Comparison of ENCODE assay signal across 8 cellular contexts in the genomic region with DNA sequence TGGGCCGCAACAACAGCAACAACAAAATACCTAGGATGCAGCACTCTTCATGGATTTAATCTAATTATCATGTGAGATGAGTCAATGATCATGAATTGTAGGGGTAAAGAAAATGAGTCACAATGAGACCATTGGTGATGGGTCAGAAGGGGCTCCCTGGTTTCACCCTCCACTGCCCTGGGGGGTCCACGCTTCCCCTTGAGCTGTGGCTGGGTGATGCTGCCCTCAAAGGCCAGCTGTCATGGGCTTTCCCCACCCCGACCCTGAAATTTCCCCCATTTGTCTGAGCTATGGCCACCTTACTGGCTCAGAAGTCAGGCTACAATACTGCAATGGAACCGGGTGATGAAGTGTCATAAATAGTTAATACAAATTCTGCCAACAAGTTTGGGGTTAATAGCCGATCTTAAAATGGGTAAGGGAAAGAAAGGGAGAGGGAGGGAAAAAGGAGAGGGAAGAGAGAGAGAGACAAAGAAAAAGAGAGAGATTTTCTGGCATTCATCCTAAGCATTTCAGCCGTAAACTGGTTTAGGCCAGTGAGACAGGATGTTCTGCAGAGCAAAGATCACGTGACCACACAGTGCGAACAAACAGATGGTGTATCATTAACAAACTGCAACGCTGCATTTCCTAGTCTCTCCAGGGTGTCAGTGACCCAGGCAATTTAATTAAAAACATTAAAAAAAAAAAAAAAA.
DNase-seq lines count a peak whose midpoint lies in the region; ATAC-seq and TF ChIP-seq lines count a peak whose summit lies in the region.

No MANE protein-coding gene starts in this region.

- TF ChIP-seq CTCF in PC-3 (conservative IDR thresholded peaks at IDR 0.05; ENCODE audit: low read depth, low read length) (no peak), hepatocyte (IDR thresholded peaks at IDR 0.05; ENCODE audit: poor library complexity) (no peak)

- H4K20me1 ChIP-seq in PC-3 (ENCODE audit: low read length): no peaks in the 10 kb centered on the region
- H4K20me1 ChIP-seq in hepatocyte (ENCODE audit: insufficient read depth, poor library complexity, severe bottlenecking): no peaks in the 10 kb centered on the region

- ATAC-seq in HG03460 (IDR thresholded peaks at IDR 0.05; ENCODE audit: unreplicated experiment) (peak; percentile 67), PC-3 (peak; percentile 61)

- H3K9me2 ChIP-seq in PC-3 (replicated peaks; ENCODE audit: low read length) (no peaks in the 10 kb centered on the region), hepatocyte (replicated peaks; ENCODE audit: insufficient read depth) (no peaks in the 10 kb centered on the region)

- H3K4me3 ChIP-seq in PC-3 (ENCODE audit: low read length): no peak overlapping the region
- H3K4me3 ChIP-seq in hepatocyte: no peak overlapping the region
- peak overlapping the region; percentile 34 for H3K4me3 ChIP-seq in skeletal muscle satellite cell (ENCODE audit: low read length)

- peak overlapping the region; percentile 86 for H3K27ac ChIP-seq in PC-3 (ENCODE audit: low read length)
- peak overlapping the region; percentile 96 for H3K27ac ChIP-seq in hepatocyte

- H3K9me3 ChIP-seq in PC-3 (ENCODE audit: low read length) (no peaks in the 10 kb centered on the region), hepatocyte (ENCODE audit: low read depth) (no peaks in the 10 kb centered on the region), skeletal muscle satellite cell (replicated peaks; ENCODE audit: low read length) (no peaks in the 10 kb centered on the region)

- BruUV-seq in PC-3 (replicated peaks; lab: Mats Ljungman, UMichigan): TSS peak; percentile 56

- no peaks in the 10 kb centered on the region for H3K79me2 ChIP-seq in PC-3 (ENCODE audit: low read length)
- H3K79me2 ChIP-seq in hepatocyte: no peaks in the 10 kb centered on the region

- POLR2A ChIA-PET in PC-3 (lab: Charles Lee; ENCODE audit: unreplicated experiment): no interaction called here

- H3K27me3 ChIP-seq in PC-3 (ENCODE audit: low read length) (no peaks in the 10 kb centered on the region), hepatocyte (no peaks in the 10 kb centered on the region), skeletal muscle satellite cell (ENCODE audit: control insufficient read depth, insufficient read depth, low read length) (no peaks in the 10 kb centered on the region)

- H2AFZ ChIP-seq in PC-3 (ENCODE audit: low read length): peak overlapping the region; percentile 63
- peak overlapping the region; percentile 34 for H2AFZ ChIP-seq in hepatocyte

- H3K4me2 ChIP-seq in PC-3 (ENCODE audit: low read length) (peak overlapping the region; percentile 36), hepatocyte (peak overlapping the region; percentile 30), skeletal muscle satellite cell (ENCODE audit: low read length) (peak overlapping the region; percentile 44)

- CTCF ChIA-PET in PC-3 (lab: Charles Lee): no interaction called here

- H3K9ac ChIP-seq in PC-3 (ENCODE audit: low read length): peak overlapping the region; percentile 66
- peak overlapping the region; percentile 77 for H3K9ac ChIP-seq in skeletal muscle satellite cell (ENCODE audit: low read depth, low read length)

- intact Hi-C loops in PC-3 (cut with micrococcal nuclease): no loop called here

- peak; percentile 30 for DNase-seq in activated T-cell treated with anti-CD3 and anti-CD28 coated beads for 1 hour (ENCODE audit: low read depth)
- DNase-seq in activated T-cell treated with anti-CD3 and anti-CD28 coated beads, Interleukin-2, amount 50 U/mL, for 1 hour: no peak
- DNase-seq in PC-3: peak; percentile 81
- peak; percentile 68 for DNase-seq in astrocyte of the hippocampus (ENCODE audit: low read depth, low spot score)
- DNase-seq in hepatocyte (ENCODE audit: low spot score): peak; percentile 95
- DNase-seq in 8988T: no peak

- peaks cover 39% of the 10 kb centered on the region for H3K4me1 ChIP-seq in PC-3 (ENCODE audit: insufficient read depth, low read length)
- H3K4me1 ChIP-seq in hepatocyte (ENCODE audit: insufficient read depth): peaks cover 14% of the 10 kb centered on the region
- peaks cover 28% of the 10 kb centered on the region for H3K4me1 ChIP-seq in skeletal muscle satellite cell (ENCODE audit: control insufficient read depth, insufficient read depth, low read length)

- no peaks in the 10 kb centered on the region for H3F3A ChIP-seq in PC-3 (ENCODE audit: low read length, unreplicated experiment)

- WGBS in hepatocyte (ENCODE audit: low lambda C conversion rate, missing lambda C conversion rate): 36% methylated on average over 9 of the region's 9 CpGs

- H3K36me3 ChIP-seq in PC-3 (ENCODE audit: low read depth, low read length) (no peaks in the 10 kb centered on the region), hepatocyte (replicated peaks; ENCODE audit: insufficient read depth, low read depth) (no peaks in the 10 kb centered on the region), skeletal muscle satellite cell (ENCODE audit: insufficient read depth, low read length) (no peaks in the 10 kb centered on the region)

Comparison
In these comparisons a context has a peak if more than half of its experiments do, and no peak if none do; other contexts are left out.
1. DNase-seq: peak in activated T-cell treated with anti-CD3 and anti-CD28 coated beads for 1 hour (single experiment), PC-3 (single experiment), astrocyte of the hippocampus (single experiment) and hepatocyte (single experiment); none in activated T-cell treated with anti-CD3 and anti-CD28 coated beads, Interleukin-2, amount 50 U/mL, for 1 hour (single experiment) and 8988T (single experiment).
2. Peak in every context shown above with its lines, with median percentiles within 50 percentile points of each other: H3K4me2 ChIP-seq.